In genomic region chr18:13219576-13219975, GRCh38 we compare ENCODE assay signal across 10 cellular contexts. TPM values are rescaled to one million over a fixed set of nuclear protein-coding genes. Genes with fewer than 3 reads are reported as not detected.
DNase-seq lines count a peak whose midpoint lies in the region; ATAC-seq lines count a peak whose summit lies in the region.
"Had no signal": no experiment of that assay in that cellular context is flagged by ENCODE, and none has a peak within 500 bp of the region (broad histone marks: within the 10 kb centered on the region; RNA-seq: fewer than 3 reads in every experiment).

No MANE protein-coding gene starts in this region.

- H3K36me3 Mint-ChIP-seq in activated CD4-positive, alpha-beta memory T cell treated with anti-CD3 and anti-CD28 coated beads for 36 hours, result no peaks in the 10 kb centered on the region
- H3K36me3 Mint-ChIP-seq in stimulated activated effector memory CD8-positive, alpha-beta T cell treated with anti-CD3 and anti-CD28 coated beads, Interleukin-12 subunit alpha, Interleukin-12 subunit beta, amount 100 ng/mL, for 72 hours, result no peaks in the 10 kb centered on the region

- peak; percentile 15 for DNase-seq in NCI-H2029 treated with DMSO at 0.1 percent for 48 hours (lab: John Stamatoyannopoulos, UW)
- DNase-seq in NCI-H2029 (lab: John Stamatoyannopoulos, UW), result no peak
- DNase-seq in activated CD4-positive, alpha-beta memory T cell treated with anti-CD3 and anti-CD28 coated beads for 36 hours, result no peak
- peak; percentile 60 for DNase-seq in kidney glomerular epithelial cell (lab: John Stamatoyannopoulos, UW)
- no peak for DNase-seq in stimulated activated effector memory CD8-positive, alpha-beta T cell treated with anti-CD3 and anti-CD28 coated beads, Interleukin-12 subunit alpha, Interleukin-12 subunit beta, amount 100 ng/mL, for 72 hours (ENCODE audit: low spot score in 2 of 2)
- no peak for DNase-seq in HT-29 (ENCODE audit: low spot score)
- no peak for DNase-seq in SHP77 treated with DMSO at 0.1 percent for 48 hours (lab: John Stamatoyannopoulos, UW)
- DNase-seq in NCI-H2227 (lab: John Stamatoyannopoulos, UW; ENCODE audit: unreplicated experiment), result no peak
- DNase-seq: MV-4-11, PC-3 had no signal

- intact Hi-C loops in activated CD4-positive, alpha-beta memory T cell treated with anti-CD3 and anti-CD28 coated beads for 36 hours (cut with micrococcal nuclease), result loop anchor here (5.0 to 10.0 kb wide), 5 partner anchors 245 to 593 kb away; partner anchors contain the start of genes FAM210A and RNMT

- no peaks in the 10 kb centered on the region for H3K9me3 Mint-ChIP-seq in activated CD4-positive, alpha-beta memory T cell treated with anti-CD3 and anti-CD28 coated beads for 36 hours
- no peaks in the 10 kb centered on the region for H3K9me3 Mint-ChIP-seq in stimulated activated effector memory CD8-positive, alpha-beta T cell treated with anti-CD3 and anti-CD28 coated beads, Interleukin-12 subunit alpha, Interleukin-12 subunit beta, amount 100 ng/mL, for 72 hours

- POLR2A ChIA-PET in activated CD4-positive, alpha-beta memory T cell treated with anti-CD3 and anti-CD28 coated beads for 36 hours (lab: Charles Lee), result no interaction called here

- CTCF ChIA-PET in activated CD4-positive, alpha-beta memory T cell treated with anti-CD3 and anti-CD28 coated beads for 36 hours (lab: Charles Lee), result interaction anchor here (0.9 to 4.7 kb wide), 4 partner anchors 47 to 283 kb away, joined by 3 to 59 read pairs (median 3); no protein-coding TSS in a partner anchor

- H3K4me1 Mint-ChIP-seq in activated CD4-positive, alpha-beta memory T cell treated with anti-CD3 and anti-CD28 coated beads for 36 hours (ENCODE audit: low read depth), result peaks cover 19% of the 10 kb centered on the region
- peaks cover 5% of the 10 kb centered on the region for H3K4me1 Mint-ChIP-seq in stimulated activated effector memory CD8-positive, alpha-beta T cell treated with anti-CD3 and anti-CD28 coated beads, Interleukin-12 subunit alpha, Interleukin-12 subunit beta, amount 100 ng/mL, for 72 hours

- H3K27me3 Mint-ChIP-seq in activated CD4-positive, alpha-beta memory T cell treated with anti-CD3 and anti-CD28 coated beads for 36 hours, result peaks cover 29% of the 10 kb centered on the region

- H3K27ac Mint-ChIP-seq in activated CD4-positive, alpha-beta memory T cell treated with anti-CD3 and anti-CD28 coated beads for 36 hours, result no peak overlapping the region
- H3K27ac Mint-ChIP-seq in stimulated activated effector memory CD8-positive, alpha-beta T cell treated with anti-CD3 and anti-CD28 coated beads, Interleukin-12 subunit alpha, Interleukin-12 subunit beta, amount 100 ng/mL, for 72 hours, result no peak overlapping the region

- H3K4me3 Mint-ChIP-seq in activated CD4-positive, alpha-beta memory T cell treated with anti-CD3 and anti-CD28 coated beads for 36 hours, result peak overlapping the region; percentile 71
- peak overlapping the region; percentile 46 for H3K4me3 Mint-ChIP-seq in stimulated activated effector memory CD8-positive, alpha-beta T cell treated with anti-CD3 and anti-CD28 coated beads, Interleukin-12 subunit alpha, Interleukin-12 subunit beta, amount 100 ng/mL, for 72 hours

- no peak for ATAC-seq in stimulated activated effector memory CD8-positive, alpha-beta T cell treated with anti-CD3 and anti-CD28 coated beads, Interleukin-12 subunit alpha, Interleukin-12 subunit beta, amount 100 ng/mL, for 72 hours
- ATAC-seq: PC-3 had no signal

RNA-seq across cellular contexts. Expression of gene LDLRAD4, which starts 1.0 kb away (rescaled TPM):
- 10 to 100 TPM; 28.4 to 30.1 TPM for total RNA-seq in activated CD4-positive, alpha-beta memory T cell treated with anti-CD3 and anti-CD28 coated beads for 36 hours
- total RNA-seq in HT-29 (2014; rRNA removed; shearing (Covaris generic)), result 1.7 and 3.6 TPM in 2 replicates
- total RNA-seq: PC-3 had no signal

Comparison
In these comparisons a context has a peak if more than half of its experiments do, and no peak if none do; other contexts are left out.
1. DNase-seq: peak in NCI-H2029 treated with DMSO at 0.1 percent for 48 hours (single experiment) and kidney glomerular epithelial cell (single experiment); none in NCI-H2029 (single experiment), activated CD4-positive, alpha-beta memory T cell treated with anti-CD3 and anti-CD28 coated beads for 36 hours (single experiment), stimulated activated effector memory CD8-positive, alpha-beta T cell treated with anti-CD3 and anti-CD28 coated beads, Interleukin-12 subunit alpha, Interleukin-12 subunit beta, amount 100 ng/mL, for 72 hours (0 of 2), HT-29 (single experiment), SHP77 treated with DMSO at 0.1 percent for 48 hours (single experiment) and NCI-H2227 (single experiment).